1 cellular context compared by ENCODE assay signal in genomic region chr14:33950320-33951182, GRCh38.
TF ChIP-seq lines count a peak whose summit lies in the region.

Gene EGLN3, minus strand, starts transcription at chr14:33951074. Its CDS starts 322 bp downstream, at chr14:33950752.

TF ChIP-seq in HepG2, 621 proteins besides CTCF, POLR2A, EP300 and RAD21 (continued from another document and continues in another):
- peak; percentile 53; the same call in 1 of the 2 replicates for TF ChIP-seq TBX2 (CRISPR knock-in tag; IDR thresholded peaks at IDR 0.05; ENCODE audit: borderline replicate concordance)
- peak; percentile 29; the same call in 1 of the 2 replicates for TF ChIP-seq NR2F2 (IDR thresholded peaks at IDR 0.05; ENCODE audit: borderline replicate concordance, low read depth)
- TF ChIP-seq ZNF570 (CRISPR knock-in tag; IDR thresholded peaks at IDR 0.05; ENCODE audit: borderline replicate concordance), result no peak
- no peak for TF ChIP-seq ZNF644 (CRISPR knock-in tag; IDR thresholded peaks at IDR 0.05; ENCODE audit: low read depth)
- no peak for TF ChIP-seq ZIK1 (CRISPR knock-in tag; IDR thresholded peaks at IDR 0.05; ENCODE audit: borderline replicate concordance, low read depth)
- TF ChIP-seq HOXA5 (CRISPR knock-in tag; IDR thresholded peaks at IDR 0.05), result peak; percentile 76; the same call in 1 of the 2 replicates
- no peak for TF ChIP-seq KDM6A (CRISPR knock-in tag; IDR thresholded peaks at IDR 0.05; ENCODE audit: low read depth)
- peak; percentile 41; the same call in 1 of the 2 replicates for TF ChIP-seq KAT8 (CRISPR knock-in tag; IDR thresholded peaks at IDR 0.05)
- TF ChIP-seq ZBTB7A (CRISPR knock-in tag; IDR thresholded peaks at IDR 0.05), result peak; percentile 68; the same call in 1 of the 2 replicates
- TF ChIP-seq MYC (CRISPR knock-in tag; IDR thresholded peaks at IDR 0.05; ENCODE audit: borderline replicate concordance), result peak; percentile 83
- TF ChIP-seq ZNF800 (CRISPR knock-in tag; IDR thresholded peaks at IDR 0.05), result peak; percentile 89
- peak; percentile 53 for TF ChIP-seq ZXDC (CRISPR knock-in tag; IDR thresholded peaks at IDR 0.05)
- TF ChIP-seq MLLT10 (CRISPR knock-in tag; IDR thresholded peaks at IDR 0.05), result no peak
- no peak for TF ChIP-seq HIC2 (CRISPR knock-in tag; IDR thresholded peaks at IDR 0.05; ENCODE audit: low read depth)
- no peak for TF ChIP-seq SMARCC2 (IDR thresholded peaks at IDR 0.05)
- peak; percentile 93; the same call in 1 of the 2 replicates for TF ChIP-seq ZNF737 (CRISPR knock-in tag; IDR thresholded peaks at IDR 0.05; ENCODE audit: borderline replicate concordance)
- no peak for TF ChIP-seq ZNF44 (CRISPR knock-in tag; IDR thresholded peaks at IDR 0.05)
- TF ChIP-seq ZNF383 (CRISPR knock-in tag; IDR thresholded peaks at IDR 0.05; ENCODE audit: borderline replicate concordance), result 0 out of 2 replicates have a peak, but pooled peaks have one; percentile 35
- TF ChIP-seq IKZF5 (CRISPR knock-in tag; IDR thresholded peaks at IDR 0.05), result peak; percentile 81
- peak; percentile 16; the same call in 1 of the 2 replicates for TF ChIP-seq HOMEZ (CRISPR knock-in tag; IDR thresholded peaks at IDR 0.05; ENCODE audit: low read depth)
- 0 out of 2 replicates have a peak, but pooled peaks have one; percentile 50 for TF ChIP-seq ZMAT3 (CRISPR knock-in tag; conservative IDR thresholded peaks at IDR 0.05)
- TF ChIP-seq ZNF563 (CRISPR knock-in tag; IDR thresholded peaks at IDR 0.05), result peak; percentile 76
- TF ChIP-seq TCF7 (IDR thresholded peaks at IDR 0.05; ENCODE audit: low read depth), result no peak
- TF ChIP-seq IRF9 (CRISPR knock-in tag; IDR thresholded peaks at IDR 0.05; ENCODE audit: borderline replicate concordance), result no peak
- peak; percentile 65; the same call in 1 of the 2 replicates for TF ChIP-seq ETV5 (CRISPR knock-in tag; IDR thresholded peaks at IDR 0.05; ENCODE audit: borderline replicate concordance)
- no peak for TF ChIP-seq ATF7 (IDR thresholded peaks at IDR 0.05)
- TF ChIP-seq ATF7 (CRISPR knock-in tag; IDR thresholded peaks at IDR 0.05), result 0 out of 2 replicates have a peak, but pooled peaks have one; percentile 12
- TF ChIP-seq REL (CRISPR knock-in tag; conservative IDR thresholded peaks at IDR 0.05), result no peak
- no peak for TF ChIP-seq ZEB1 (IDR thresholded peaks at IDR 0.05; ENCODE audit: insufficient replicate concordance, low read depth)
- TF ChIP-seq NFE2L2 (IDR thresholded peaks at IDR 0.05; ENCODE audit: low read length), result no peak
- TF ChIP-seq ZNF24 (IDR thresholded peaks at IDR 0.05), result no peak
- TF ChIP-seq ZBTB38 (CRISPR knock-in tag; IDR thresholded peaks at IDR 0.05), result peak; percentile 73
- TF ChIP-seq SNAPC4 (CRISPR knock-in tag; IDR thresholded peaks at IDR 0.05), result peak; percentile 3; the same call in 1 of the 2 replicates
- TF ChIP-seq CHCHD3 (CRISPR knock-in tag; IDR thresholded peaks at IDR 0.05), result no peak
- peak; percentile 21; the same call in 1 of the 2 replicates for TF ChIP-seq ZNF552 (CRISPR knock-in tag; IDR thresholded peaks at IDR 0.05; ENCODE audit: borderline replicate concordance)
- no peak for TF ChIP-seq ZNF101 (CRISPR knock-in tag; IDR thresholded peaks at IDR 0.05; ENCODE audit: borderline replicate concordance, low read depth)
- no peak for TF ChIP-seq RFXANK (CRISPR knock-in tag; IDR thresholded peaks at IDR 0.05)
- TF ChIP-seq PITX1 (CRISPR knock-in tag; IDR thresholded peaks at IDR 0.05), result no peak; the same call in 1 of the 2 replicates
- 0 out of 2 replicates have a peak, but pooled peaks have one; percentile 28 for TF ChIP-seq MIER2 (CRISPR knock-in tag; IDR thresholded peaks at IDR 0.05)
- no peak for TF ChIP-seq ZKSCAN8 (CRISPR knock-in tag; IDR thresholded peaks at IDR 0.05; ENCODE audit: borderline replicate concordance)
- no peak for TF ChIP-seq HOXA9 (CRISPR knock-in tag; IDR thresholded peaks at IDR 0.05; ENCODE audit: borderline replicate concordance)
- TF ChIP-seq ZNF431 (CRISPR knock-in tag; IDR thresholded peaks at IDR 0.05; ENCODE audit: borderline replicate concordance, low read depth), result peak; percentile 63; the same call in 1 of the 2 replicates
- TF ChIP-seq ZHX1 (CRISPR knock-in tag; IDR thresholded peaks at IDR 0.05; ENCODE audit: low read depth), result no peak
- no peak for TF ChIP-seq ATF4 (CRISPR knock-in tag; IDR thresholded peaks at IDR 0.05)
- no peak for TF ChIP-seq ONECUT2 (CRISPR knock-in tag; IDR thresholded peaks at IDR 0.05)
